Comparison of ENCODE assay signal across 13 cellular contexts in the genomic region with DNA sequence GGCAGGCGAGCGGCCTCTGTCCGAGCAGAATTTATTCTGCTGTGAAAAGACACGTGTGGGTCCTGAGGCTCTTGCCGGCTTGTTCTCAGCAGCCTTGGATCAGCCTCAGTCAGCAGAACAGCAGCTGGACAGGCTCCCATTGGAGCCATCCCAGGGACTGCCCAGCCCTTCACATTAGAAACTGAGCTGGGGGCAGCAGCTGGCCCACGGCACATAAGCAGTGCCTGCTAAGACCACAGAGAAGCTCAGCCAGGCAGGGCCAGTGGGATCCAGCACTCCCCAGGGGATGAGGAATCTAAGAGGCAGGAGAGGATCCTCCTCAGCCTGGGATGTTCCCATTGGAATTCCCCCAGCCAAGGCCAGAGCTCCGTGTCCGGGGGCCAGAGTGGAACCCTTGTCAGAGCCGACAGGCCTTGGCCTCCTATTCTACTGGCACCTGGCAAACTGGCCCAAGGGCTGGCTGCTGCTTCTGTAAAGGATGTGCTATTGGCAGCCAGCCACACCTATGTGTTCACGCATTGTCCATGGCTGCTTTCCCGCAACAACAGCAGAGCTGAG. TPM values are rescaled to one million over a fixed set of nuclear protein-coding genes. Genes with fewer than 3 reads are reported as not detected.
DNase-seq lines count a peak whose midpoint lies in the region; ATAC-seq and TF ChIP-seq lines count a peak whose summit lies in the region.
"Had no signal": no experiment of that assay in that cellular context is flagged by ENCODE, and none has a peak within 500 bp of the region (broad histone marks: within the 10 kb centered on the region; RNA-seq: fewer than 3 reads in every experiment).

No MANE protein-coding gene starts in this region.

- peak in 7 of 8 donors; percentile 20 to 50 (median 32) for ATAC-seq in heart right ventricle
- ATAC-seq in HG02623 (IDR thresholded peaks at IDR 0.05; ENCODE audit: unreplicated experiment), result no peak

- no peaks in the 10 kb centered on the region for H3K27me3 ChIP-seq in heart right ventricle

- no peaks in the 10 kb centered on the region for H3K9me3 ChIP-seq in heart right ventricle

- intact Hi-C loops in heart right ventricle (cut with DNase I), result no loop called here

- H3K27ac ChIP-seq in heart right ventricle (peak overlapping the region in 4 of 10 donors; percentile 3 to 36 (median 8)), temporal lobe (ENCODE audit: low read depth, low read length) (peak overlapping the region; percentile 81)

- DNase-seq in NCI-H82 (lab: John Stamatoyannopoulos, UW), result peak; percentile 76
- no peak for DNase-seq in NCI-H82 treated with DMSO at 0.1 percent for 48 hours (lab: John Stamatoyannopoulos, UW; ENCODE audit: unreplicated experiment)
- peak in 39 of 56 donors; percentile 18 to 77 (median 51) for DNase-seq in amygdala (lab: John Stamatoyannopoulos, UW)
- DNase-seq in heart right ventricle, result no peak
- no peak for DNase-seq in D341Med (ENCODE audit: low spot score)
- no peak for DNase-seq in HPDE6-E6E7 (ENCODE audit: extremely low spot score)
- DNase-seq: activated CD4-positive, alpha-beta memory T cell treated with anti-CD3 and anti-CD28 coated beads, Interleukin-2, amount 10 ng/mL, durations not matched to agents 7 days and 5 days; amniotic stem cell; NCI-H2107; stimulated activated CD8-positive, alpha-beta memory T cell treated with anti-CD3 and anti-CD28 coated beads, Interleukin-4, amount 100 ng/mL, for 48 hours had no signal

- H3K4me1 ChIP-seq in heart right ventricle, result peaks cover 16 to 58% (median 21%) of the 10 kb centered on the region in 9 donors

- H3K36me3 ChIP-seq in heart right ventricle, result no peaks in the 10 kb centered on the region

- TF ChIP-seq CTCF in heart right ventricle (IDR thresholded peaks at IDR 0.05), result no peak

- H3K4me3 ChIP-seq in heart right ventricle, result no peak overlapping the region
- H3K4me3 ChIP-seq: lung had no signal

- WGBS in heart right ventricle, 2 donors, result 39 to 54% methylated on average over 11 of the region's 11 CpGs

RNA-seq across cellular contexts. Expression of gene RTN4R, which starts 18.2 kb away (rescaled TPM):
- total RNA-seq in heart right ventricle, result 1 to 10 TPM in 5 of 10 donors, under 1 TPM in 5; 0.56 to 2.5 (median 0.93) TPM
- polyA plus RNA-seq in heart right ventricle, result 1 to 10 TPM in 1 of 2 donors, under 1 TPM in 1; 0.59 to 1.5 TPM
- total RNA-seq in temporal lobe, result 7.6 TPM

Comparison
In these comparisons a context has a peak if more than half of its experiments do, and no peak if none do; other contexts are left out.
1. DNase-seq: peak in NCI-H82 (single experiment) and amygdala (39 of 56); none in NCI-H82 treated with DMSO at 0.1 percent for 48 hours (single experiment), heart right ventricle (0 of 2), D341Med (single experiment) and HPDE6-E6E7 (single experiment).